ENCODE assay signal across 29 cellular contexts in the genomic region with DNA sequence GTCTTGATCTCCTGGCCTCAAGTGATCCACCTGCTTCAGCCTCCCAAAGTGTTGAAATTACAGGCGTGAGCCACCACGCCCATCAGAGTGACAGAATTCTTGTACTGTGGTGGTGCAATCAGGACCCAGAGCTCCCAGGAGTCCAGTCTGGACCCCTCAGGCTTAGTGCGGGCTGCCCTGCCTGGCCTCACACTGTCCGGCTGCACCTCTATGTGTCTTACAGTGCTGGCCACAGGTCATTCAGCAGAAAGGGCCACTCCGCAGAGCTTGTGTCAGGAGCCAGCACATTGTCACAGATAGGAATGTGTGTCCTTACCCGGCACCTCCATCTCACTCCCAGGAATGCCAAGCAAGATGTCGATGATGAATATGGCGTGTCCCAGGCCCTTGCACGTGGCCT.
"Had no signal": no experiment of that assay in that cellular context is flagged by ENCODE, and none has a peak within 500 bp of the region (broad histone marks: within the 10 kb centered on the region; RNA-seq: fewer than 3 reads in every experiment).

No MANE protein-coding gene starts in this region.

- H3K27ac ChIP-seq: left lung, lower lobe of right lung, neural progenitor cell, neutrophil, ovary, prostate gland, skin epidermis, stomach, testis, thyroid gland, upper lobe of left lung, vagina had no signal

- H3K4me1 ChIP-seq: left lung, lower lobe of right lung, neural progenitor cell, prostate gland, stomach, testis, upper lobe of left lung, vagina had no signal

- H3K27me3 Mint-ChIP-seq: naive thymus-derived CD8-positive, alpha-beta T cell; stimulated activated naive B cell treated with anti-CD40 and anti-IgM and Interleukin-4, amounts not matched to agents 10 μg/mL and 1 μg/mL and 100 μg/mL, for 72 hours had no signal

- H3K36me3 ChIP-seq: neural progenitor cell, ovary had no signal

- H3K4me2 ChIP-seq: neural progenitor cell had no signal

- H2AFZ ChIP-seq: neural progenitor cell had no signal

- H3K4me3 ChIP-seq: left lung, lower lobe of right lung, neural progenitor cell, ovary, prostate gland, skin epidermis, stomach, testis, thyroid gland, upper lobe of left lung, vagina had no signal

- H3K9me3 Mint-ChIP-seq: immature natural killer cell; naive thymus-derived CD8-positive, alpha-beta T cell; nephron; neural progenitor cell; stimulated activated naive B cell treated with anti-CD40 and anti-IgM and Interleukin-4, amounts not matched to agents 10 μg/mL and 1 μg/mL and 100 μg/mL, for 72 hours had no signal

- H3K4me3 Mint-ChIP-seq: immature natural killer cell; naive thymus-derived CD8-positive, alpha-beta T cell; nephron; stimulated activated naive B cell treated with anti-CD40 and anti-IgM and Interleukin-4, amounts not matched to agents 10 μg/mL and 1 μg/mL and 100 μg/mL, for 72 hours had no signal

- H3K9me3 ChIP-seq: left lung, lower lobe of right lung, neutrophil, ovary, prostate gland, stomach, testis, thyroid gland, upper lobe of left lung, vagina had no signal

- H3K4me1 Mint-ChIP-seq: immature natural killer cell, nephron, neural progenitor cell had no signal

- H3K9ac ChIP-seq: neural progenitor cell had no signal

- H3K27me3 ChIP-seq: left lung, neural progenitor cell, neutrophil, ovary, stomach, testis, thyroid gland, upper lobe of left lung, vagina had no signal

- DNase-seq: hypothalamus; immature natural killer cell; kidney; left colon; left lung; lower lobe of right lung; mammary epithelial cell; mesenchymal stem cell; naive thymus-derived CD8-positive, alpha-beta T cell; occipital lobe; ovary; retina; stimulated activated CD4-positive, alpha-beta T cell treated with anti-CD3 and anti-CD28 coated beads, Interleukin-12 subunit alpha, Interleukin-12 subunit beta, amount 100 ng/mL, for 4 hours; stimulated activated CD4-positive, alpha-beta T cell treated with anti-CD3 and anti-CD28 coated beads, Interleukin-15, amount 100 ng/mL, for 24 hours; stimulated activated CD4-positive, alpha-beta T cell treated with anti-CD3 and anti-CD28 coated beads, Interleukin-2, amount 100 ng/mL, for 24 hours; stimulated activated CD4-positive, alpha-beta T cell treated with anti-CD3 and anti-CD28 coated beads, Interleukin-4, amount 100 ng/mL, for 1 hour; stimulated activated naive B cell treated with anti-CD40 and anti-IgM and Interleukin-4, amounts not matched to agents 10 μg/mL and 1 μg/mL and 100 μg/mL, for 72 hours; stimulated activated naive CD8-positive, alpha-beta T cell treated with anti-CD3 and anti-CD28 coated beads, Interleukin-15, Interleukin-2, amounts not matched to agents 100 U/mL and 50 U/mL, for 24 hours; stomach; testis; thyroid gland; upper lobe of left lung had no signal

- H3K27ac Mint-ChIP-seq: naive thymus-derived CD8-positive, alpha-beta T cell; nephron; neural progenitor cell had no signal

- FAIRE-seq: islet of Langerhans, kidney had no signal
